Comparison of ENCODE assay signal across 12 cellular contexts in the genomic region with DNA sequence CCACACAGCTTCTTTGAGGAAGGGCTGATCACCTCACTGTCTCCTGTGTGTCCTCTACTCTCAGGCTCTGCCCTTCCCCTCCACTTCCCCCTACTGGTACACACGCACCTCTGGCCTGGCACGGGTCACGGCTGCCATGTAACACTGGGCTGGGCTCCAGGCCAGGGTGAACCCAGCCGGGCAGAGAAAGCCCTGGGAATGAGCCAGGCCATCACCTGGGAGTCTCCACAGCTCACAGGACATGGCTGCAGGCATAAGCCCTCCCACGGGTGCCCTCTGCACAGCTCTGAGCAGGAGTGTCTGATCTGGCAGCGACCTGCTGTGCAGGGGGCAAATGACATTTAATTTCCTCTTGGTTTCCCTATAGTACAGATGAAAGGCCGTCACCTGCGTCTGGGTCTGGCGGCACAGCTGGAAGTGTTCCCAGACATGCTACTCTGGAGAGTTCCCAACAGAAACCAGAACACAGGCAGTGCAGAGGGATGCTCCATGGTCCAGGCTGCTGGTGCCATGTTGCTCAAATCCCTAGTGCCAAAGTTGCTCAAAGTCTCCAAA.
A peak's percentile ranks its signal among the peaks of the same experiment; 100 is the strongest.
DNase-seq lines count a peak whose midpoint lies in the region; ATAC-seq and TF ChIP-seq lines count a peak whose summit lies in the region.
"Had no signal": no experiment of that assay in that cellular context is flagged by ENCODE, and none has a peak within 500 bp of the region (broad histone marks: within the 10 kb centered on the region; RNA-seq: fewer than 3 reads in every experiment).

No MANE protein-coding gene starts in this region.

- DNase-seq in H9: no peak
- DNase-seq in NCI-H510A (lab: John Stamatoyannopoulos, UW): peak; percentile 54
- DNase-seq in cardiac septum (ENCODE audit: low spot score): peak; percentile 81
- DNase-seq in posterior vena cava (ENCODE audit: low spot score): peak; percentile 31
- DNase-seq in activated naive CD4-positive, alpha-beta T cell treated with anti-CD3 and anti-CD28 coated beads, Interleukin-2, amount 50 U/mL, for 72 hours (ENCODE audit: low spot score in 2 of 2): no peak
- DNase-seq in activated CD8-positive, alpha-beta T cell treated with anti-CD3 and anti-CD28 coated beads for 36 hours: no peak
- DNase-seq: activated naive CD8-positive, alpha-beta T cell treated with anti-CD3 and anti-CD28 coated beads for 36 hours; CD8-positive, alpha-beta T cell; naive B cell; RPMI8226 had no signal

- no peak for ATAC-seq in HG02981 (IDR thresholded peaks at IDR 0.05; ENCODE audit: unreplicated experiment)
- ATAC-seq in activated naive CD4-positive, alpha-beta T cell treated with anti-CD3 and anti-CD28 coated beads, Interleukin-2, amount 50 U/mL, for 72 hours: no peak
- no peak for ATAC-seq in activated CD8-positive, alpha-beta T cell treated with anti-CD3 and anti-CD28 coated beads for 36 hours
- ATAC-seq: CD8-positive, alpha-beta T cell had no signal

- H3K23me2 ChIP-seq in H9 (ENCODE audit: insufficient read length, low read depth, low read length, poor library complexity, severe bottlenecking): no peaks in the 10 kb centered on the region

- no peak for TF ChIP-seq CTCF in H9 (conservative IDR thresholded peaks at IDR 0.05)
- no peak for TF ChIP-seq CTCF in activated CD8-positive, alpha-beta T cell treated with anti-CD3 and anti-CD28 coated beads for 36 hours (IDR thresholded peaks at IDR 0.05)

- no peak overlapping the region for H3K4ac ChIP-seq in H9 (ENCODE audit: low read depth, low read length)

- H3K56ac ChIP-seq in H9 (ENCODE audit: insufficient read length, low read depth, low read length): no peak overlapping the region

- no peak overlapping the region for H2BK5ac ChIP-seq in H9 (ENCODE audit: insufficient read length, low read length)

- no peaks in the 10 kb centered on the region for H3K27me3 ChIP-seq in H9 (ENCODE audit: insufficient read depth, low read length)

- no peak overlapping the region for H4K5ac ChIP-seq in H9 (ENCODE audit: insufficient read length, low read depth, low read length)

- no peaks in the 10 kb centered on the region for H3K27me3 Mint-ChIP-seq in H9 (ENCODE audit: low read depth)
- no peaks in the 10 kb centered on the region for H3K27me3 Mint-ChIP-seq in activated CD8-positive, alpha-beta T cell treated with anti-CD3 and anti-CD28 coated beads for 36 hours
- H3K27me3 Mint-ChIP-seq: activated naive CD8-positive, alpha-beta T cell treated with anti-CD3 and anti-CD28 coated beads for 36 hours; IgD-negative memory B cell; naive B cell had no signal

- H3K9me3 ChIP-seq in H9 (ENCODE audit: control insufficient read depth, low read depth, low read length): no peaks in the 10 kb centered on the region

- H2BK12ac ChIP-seq in H9 (ENCODE audit: insufficient read length, low read depth, low read length): no peak overlapping the region

- no peak overlapping the region for H2BK15ac ChIP-seq in H9 (ENCODE audit: low read depth, low read length)

- H3K27ac Mint-ChIP-seq in H9: peak overlapping the region in 2 of 3 experiments; percentile 34 to 81; a peak in 1 of 7 replicates
- peak overlapping the region in 1 of 2 donors; percentile 94 for H3K27ac Mint-ChIP-seq in activated naive CD4-positive, alpha-beta T cell treated with anti-CD3 and anti-CD28 coated beads, Interleukin-2, amount 50 U/mL, for 72 hours
- no peak overlapping the region for H3K27ac Mint-ChIP-seq in activated CD8-positive, alpha-beta T cell treated with anti-CD3 and anti-CD28 coated beads for 36 hours
- H3K27ac Mint-ChIP-seq: activated naive CD8-positive, alpha-beta T cell treated with anti-CD3 and anti-CD28 coated beads for 36 hours; CD8-positive, alpha-beta T cell had no signal

- no peak overlapping the region for H3T11ph ChIP-seq in H9 (ENCODE audit: low read length)

- H3K4me1 ChIP-seq in H9 (ENCODE audit: insufficient read depth, low read length): no peaks in the 10 kb centered on the region

- no peaks in the 10 kb centered on the region for H4K20me1 ChIP-seq in H9 (ENCODE audit: control insufficient read depth, insufficient read depth, insufficient read length)

- H3K9ac ChIP-seq in H9 (ENCODE audit: extremely low read depth, insufficient read length, low read length): no peak overlapping the region

- intact Hi-C loops in cardiac septum (cut with DNase I) (loop anchor here (2.0 to 5.0 kb wide), 2 partner anchors 42 to 77 kb away; no protein-coding TSS in a partner anchor), posterior vena cava (cut with DNase I) (no loop called here)
- intact Hi-C loops in activated CD8-positive, alpha-beta T cell treated with anti-CD3 and anti-CD28 coated beads for 36 hours (cut with micrococcal nuclease): no loop called here

- no peak overlapping the region for H3K27ac ChIP-seq in H9 (ENCODE audit: insufficient read length, low read depth, low read length)

- H3K4me1 Mint-ChIP-seq in H9: peaks cover 5 to 9% of the 10 kb centered on the region in 2 experiments; a peak in 2 of 4 replicates
- no peaks in the 10 kb centered on the region for H3K4me1 Mint-ChIP-seq in activated CD8-positive, alpha-beta T cell treated with anti-CD3 and anti-CD28 coated beads for 36 hours (ENCODE audit: low read depth)
- H3K4me1 Mint-ChIP-seq: IgD-negative memory B cell had no signal

- CTCF ChIA-PET in activated CD8-positive, alpha-beta T cell treated with anti-CD3 and anti-CD28 coated beads for 36 hours (lab: Charles Lee): interaction anchor here (1.6 kb wide), 1 partner anchor 77 kb away, joined by 3 read pairs; no protein-coding TSS in a partner anchor

- no peak overlapping the region for H2AFZ ChIP-seq in H9 (ENCODE audit: low read length)

- no peaks in the 10 kb centered on the region for H3K79me1 ChIP-seq in H9 (ENCODE audit: insufficient read depth, low read depth, low read length, poor library complexity, severe bottlenecking)

- no peak overlapping the region for H3K4me2 ChIP-seq in H9 (ENCODE audit: insufficient read depth, insufficient read length, low read length)

- H3K4me3 Mint-ChIP-seq in H9: no peak overlapping the region
- H3K4me3 Mint-ChIP-seq in activated CD8-positive, alpha-beta T cell treated with anti-CD3 and anti-CD28 coated beads for 36 hours: no peak overlapping the region
- H3K4me3 Mint-ChIP-seq: activated naive CD8-positive, alpha-beta T cell treated with anti-CD3 and anti-CD28 coated beads for 36 hours; CD8-positive, alpha-beta T cell; IgD-negative memory B cell; naive B cell had no signal

- H3K23ac ChIP-seq in H9 (ENCODE audit: insufficient read length, low read depth, low read length): no peak overlapping the region

- no peak overlapping the region for H4K8ac ChIP-seq in H9 (replicated peaks; ENCODE audit: insufficient read length, low read depth, low read length)

- H3K36me3 Mint-ChIP-seq in H9 (ENCODE audit: insufficient read depth in 1 of 3, low read depth in 3 of 3): peaks cover 11 to 25% (median 25%) of the 10 kb centered on the region in 3 experiments; a peak in 6 of 7 replicates
- H3K36me3 Mint-ChIP-seq in activated naive CD4-positive, alpha-beta T cell treated with anti-CD3 and anti-CD28 coated beads, Interleukin-2, amount 50 U/mL, for 72 hours: peaks cover 6 to 18% of the 10 kb centered on the region in 2 donors
- peaks cover 13% of the 10 kb centered on the region for H3K36me3 Mint-ChIP-seq in activated CD8-positive, alpha-beta T cell treated with anti-CD3 and anti-CD28 coated beads for 36 hours (ENCODE audit: low read depth)

- H2BK120ac ChIP-seq in H9 (ENCODE audit: low read depth, low read length, poor library complexity, severe bottlenecking): no peak overlapping the region

- no peak overlapping the region for H2AK5ac ChIP-seq in H9 (ENCODE audit: insufficient read length, low read length)

- no peaks in the 10 kb centered on the region for H3K79me2 ChIP-seq in H9 (ENCODE audit: insufficient read depth, low read length)

- H4K91ac ChIP-seq in H9 (ENCODE audit: insufficient read length, low read depth, low read length): no peak overlapping the region

- POLR2A ChIA-PET in activated CD8-positive, alpha-beta T cell treated with anti-CD3 and anti-CD28 coated beads for 36 hours (lab: Charles Lee): interaction anchor here (1.4 kb wide), 1 partner anchor 8 kb away, joined by 4 read pairs; no protein-coding TSS in a partner anchor

- no peak overlapping the region for H3K14ac ChIP-seq in H9 (ENCODE audit: insufficient read depth, low read length)

- H2BK20ac ChIP-seq in H9 (ENCODE audit: low read depth, low read length, poor library complexity, severe bottlenecking): no peak overlapping the region

- no peak overlapping the region for H3K18ac ChIP-seq in H9 (ENCODE audit: insufficient read length, low read depth, low read length)

- WGBS in H9 (ENCODE audit: extremely low coverage, insufficient read length, low lambda C conversion rate): no CpG with 5 or more reads among the region's 9 CpGs

- H3K9me3 Mint-ChIP-seq in H9: no peaks in the 10 kb centered on the region
- no peaks in the 10 kb centered on the region for H3K9me3 Mint-ChIP-seq in activated naive CD4-positive, alpha-beta T cell treated with anti-CD3 and anti-CD28 coated beads, Interleukin-2, amount 50 U/mL, for 72 hours
- no peaks in the 10 kb centered on the region for H3K9me3 Mint-ChIP-seq in activated CD8-positive, alpha-beta T cell treated with anti-CD3 and anti-CD28 coated beads for 36 hours
- H3K9me3 Mint-ChIP-seq: activated naive CD8-positive, alpha-beta T cell treated with anti-CD3 and anti-CD28 coated beads for 36 hours; CD8-positive, alpha-beta T cell; IgD-negative memory B cell; naive B cell had no signal

Comparison
In these comparisons a context has a peak if more than half of its experiments do, and no peak if none do; other contexts are left out.
1. DNase-seq: peak in NCI-H510A (single experiment), cardiac septum (single experiment) and posterior vena cava (single experiment); none in H9 (single experiment), activated naive CD4-positive, alpha-beta T cell treated with anti-CD3 and anti-CD28 coated beads, Interleukin-2, amount 50 U/mL, for 72 hours (0 of 2) and activated CD8-positive, alpha-beta T cell treated with anti-CD3 and anti-CD28 coated beads for 36 hours (single experiment).